In the genomic region with DNA sequence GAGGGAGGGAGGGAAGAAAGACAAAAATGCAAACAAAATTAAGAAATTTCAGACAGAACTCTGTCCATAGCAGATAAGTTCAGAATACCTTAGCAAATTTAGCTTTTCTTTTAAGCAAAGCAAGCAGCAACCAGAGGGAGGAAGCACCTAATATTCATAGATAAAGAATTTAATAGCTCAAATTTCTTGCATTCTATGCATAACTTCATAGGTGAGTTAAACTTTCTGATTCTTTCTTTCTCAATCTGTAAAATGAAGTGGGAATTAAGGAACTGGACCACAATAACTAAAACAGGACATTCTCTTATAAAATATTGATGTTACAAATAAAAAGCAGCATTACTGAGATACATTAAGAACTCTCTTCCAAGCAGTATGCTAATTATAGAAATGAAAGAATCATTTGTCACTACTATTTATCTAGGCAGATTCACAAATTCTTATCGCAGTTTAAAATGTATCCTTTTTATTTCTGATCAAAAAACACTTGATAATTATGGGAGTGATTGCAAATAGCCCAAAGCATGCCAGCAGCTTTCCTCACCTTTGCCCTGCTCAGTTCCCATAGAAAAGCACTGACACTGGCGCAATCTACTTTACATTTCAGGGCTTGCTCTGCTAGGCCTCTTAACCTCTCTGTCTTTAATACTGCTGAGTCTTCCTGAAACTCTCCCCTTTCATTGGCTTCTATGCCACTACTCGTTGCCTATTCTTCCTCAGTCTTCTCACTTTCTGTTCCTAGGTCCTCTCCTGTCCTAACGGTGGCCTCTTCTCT, we compare ENCODE assay signal across 23 cellular contexts.
DNase-seq lines count a peak whose midpoint lies in the region; ATAC-seq and TF ChIP-seq lines count a peak whose summit lies in the region.
"Had no signal": no experiment of that assay in that cellular context is flagged by ENCODE, and none has a peak within 500 bp of the region (broad histone marks: within the 10 kb centered on the region; RNA-seq: fewer than 3 reads in every experiment).

No MANE protein-coding gene starts in this region.

- H3F3A ChIP-seq in GM23338 (replicated peaks; ENCODE audit: low read depth): no peaks in the 10 kb centered on the region

- H3K27me3 ChIP-seq in GM23338 (ENCODE audit: insufficient read depth): no peaks in the 10 kb centered on the region

- no peak overlapping the region for H3K27ac ChIP-seq in GM23338 (ENCODE audit: low read depth)
- H3K27ac ChIP-seq: KMS-11 had no signal

- DNase-seq in AG08395 (ENCODE audit: low spot score) (peak; percentile 10), HCEC 1CT (peak; percentile 27), cardiac fibroblast (ENCODE audit: low read depth in 2 of 2) (peak; percentile 23 to 36), omental fat pad (ENCODE audit: low spot score) (no peak), GM23338 (ENCODE audit: low spot score) (no peak)
- DNase-seq in stimulated activated CD4-positive, alpha-beta T cell treated with anti-CD3 and anti-CD28 coated beads, Interleukin-2, amount 100 ng/mL, for 24 hours: no peak
- no peak for DNase-seq in stimulated activated CD8-positive, alpha-beta memory T cell treated with anti-CD3 and anti-CD28 coated beads, Interleukin-4, amount 100 ng/mL, for 48 hours
- DNase-seq in activated CD4-positive, alpha-beta T cell treated with anti-CD3 and anti-CD28 coated beads for 1 hour: no peak
- DNase-seq: AML-193, DND-41, GDM1, GOT3, NCI-H1417, NCI-H187 treated with DMSO at 0.1 percent for 48 hours, NCI-H2227 treated with DMSO at 0.1 percent for 48 hours, NCI-H524, NCI-H82, OCI-M1, SHP77 treated with DMSO at 0.1 percent for 48 hours, SK-N-SH had no signal

- H3K36me3 Mint-ChIP-seq in GM23338 (ENCODE audit: low read depth): no peaks in the 10 kb centered on the region; the same call in 2 of the 3 replicates
- H3K36me3 Mint-ChIP-seq: CD14-positive monocyte had no signal

- no peak overlapping the region for H2AFZ ChIP-seq in GM23338

- peak; percentile 49 for ATAC-seq in omental fat pad (ENCODE audit: low FRiP score)
- no peak for ATAC-seq in GM23338
- ATAC-seq: A549 had no signal

- peaks cover 4% of the 10 kb centered on the region for H3K4me1 Mint-ChIP-seq in GM23338
- H3K4me1 Mint-ChIP-seq: CD14-positive monocyte had no signal

- no peaks in the 10 kb centered on the region for H3K9me3 Mint-ChIP-seq in GM23338

- no peak overlapping the region for H3K4me2 ChIP-seq in GM23338
- H3K4me2 ChIP-seq: A549, KMS-11, SK-N-SH had no signal

- H3K4me3 Mint-ChIP-seq in GM23338: no peak overlapping the region
- H3K4me3 Mint-ChIP-seq: CD14-positive monocyte had no signal

- H3K9me2 ChIP-seq in GM23338 (ENCODE audit: insufficient read depth): 0 out of 2 replicates have a peak, but pooled peaks cover 15% of the 10 kb centered on the region
- H3K9me2 ChIP-seq: SK-N-SH had no signal

- no peaks in the 10 kb centered on the region for H3K27me3 Mint-ChIP-seq in GM23338 (ENCODE audit: insufficient read depth, low read depth, poor library complexity)

- peaks cover 10% of the 10 kb centered on the region for H3K4me1 ChIP-seq in GM23338 (ENCODE audit: insufficient read depth)

- H3K79me2 ChIP-seq in GM23338 (replicated peaks; ENCODE audit: insufficient read depth): no peaks in the 10 kb centered on the region

- H4K20me1 ChIP-seq in GM23338 (replicated peaks; ENCODE audit: insufficient read depth): no peaks in the 10 kb centered on the region

- 0 out of 2 replicates have a peak, but pooled peaks cover 4% of the 10 kb centered on the region for H3K36me3 ChIP-seq in GM23338 (ENCODE audit: insufficient read depth)

- H3K4me3 ChIP-seq in cardiac fibroblast (replicated peaks in 1 of 2; ENCODE audit: low read depth in 2 of 2, low read length in 2 of 2) (no peak overlapping the region), GM23338 (no peak overlapping the region)
- H3K4me3 ChIP-seq: A549 had no signal

- H3K27ac Mint-ChIP-seq in GM23338: no peak overlapping the region
- H3K27ac Mint-ChIP-seq: CD14-positive monocyte had no signal

- TF ChIP-seq CTCF in cardiac fibroblast (IDR thresholded peaks at IDR 0.05; ENCODE audit: low read depth, low read length): no peak
- no peak for TF ChIP-seq CTCF in omental fat pad (IDR thresholded peaks at IDR 0.05)
- no peak for TF ChIP-seq CTCF in GM23338 (conservative IDR thresholded peaks at IDR 0.05; ENCODE audit: low read depth in 2 of 2)

TF ChIP-seq in GM23338, 12 proteins besides CTCF, POLR2A, EP300 and RAD21 (continues in another document):
- no peak for TF ChIP-seq ZNF114 (CRISPR knock-in tag; IDR thresholded peaks at IDR 0.05)
- TF ChIP-seq ZNF331 (CRISPR knock-in tag; IDR thresholded peaks at IDR 0.05; ENCODE audit: low read depth): no peak
- TF ChIP-seq, protein P1, sequence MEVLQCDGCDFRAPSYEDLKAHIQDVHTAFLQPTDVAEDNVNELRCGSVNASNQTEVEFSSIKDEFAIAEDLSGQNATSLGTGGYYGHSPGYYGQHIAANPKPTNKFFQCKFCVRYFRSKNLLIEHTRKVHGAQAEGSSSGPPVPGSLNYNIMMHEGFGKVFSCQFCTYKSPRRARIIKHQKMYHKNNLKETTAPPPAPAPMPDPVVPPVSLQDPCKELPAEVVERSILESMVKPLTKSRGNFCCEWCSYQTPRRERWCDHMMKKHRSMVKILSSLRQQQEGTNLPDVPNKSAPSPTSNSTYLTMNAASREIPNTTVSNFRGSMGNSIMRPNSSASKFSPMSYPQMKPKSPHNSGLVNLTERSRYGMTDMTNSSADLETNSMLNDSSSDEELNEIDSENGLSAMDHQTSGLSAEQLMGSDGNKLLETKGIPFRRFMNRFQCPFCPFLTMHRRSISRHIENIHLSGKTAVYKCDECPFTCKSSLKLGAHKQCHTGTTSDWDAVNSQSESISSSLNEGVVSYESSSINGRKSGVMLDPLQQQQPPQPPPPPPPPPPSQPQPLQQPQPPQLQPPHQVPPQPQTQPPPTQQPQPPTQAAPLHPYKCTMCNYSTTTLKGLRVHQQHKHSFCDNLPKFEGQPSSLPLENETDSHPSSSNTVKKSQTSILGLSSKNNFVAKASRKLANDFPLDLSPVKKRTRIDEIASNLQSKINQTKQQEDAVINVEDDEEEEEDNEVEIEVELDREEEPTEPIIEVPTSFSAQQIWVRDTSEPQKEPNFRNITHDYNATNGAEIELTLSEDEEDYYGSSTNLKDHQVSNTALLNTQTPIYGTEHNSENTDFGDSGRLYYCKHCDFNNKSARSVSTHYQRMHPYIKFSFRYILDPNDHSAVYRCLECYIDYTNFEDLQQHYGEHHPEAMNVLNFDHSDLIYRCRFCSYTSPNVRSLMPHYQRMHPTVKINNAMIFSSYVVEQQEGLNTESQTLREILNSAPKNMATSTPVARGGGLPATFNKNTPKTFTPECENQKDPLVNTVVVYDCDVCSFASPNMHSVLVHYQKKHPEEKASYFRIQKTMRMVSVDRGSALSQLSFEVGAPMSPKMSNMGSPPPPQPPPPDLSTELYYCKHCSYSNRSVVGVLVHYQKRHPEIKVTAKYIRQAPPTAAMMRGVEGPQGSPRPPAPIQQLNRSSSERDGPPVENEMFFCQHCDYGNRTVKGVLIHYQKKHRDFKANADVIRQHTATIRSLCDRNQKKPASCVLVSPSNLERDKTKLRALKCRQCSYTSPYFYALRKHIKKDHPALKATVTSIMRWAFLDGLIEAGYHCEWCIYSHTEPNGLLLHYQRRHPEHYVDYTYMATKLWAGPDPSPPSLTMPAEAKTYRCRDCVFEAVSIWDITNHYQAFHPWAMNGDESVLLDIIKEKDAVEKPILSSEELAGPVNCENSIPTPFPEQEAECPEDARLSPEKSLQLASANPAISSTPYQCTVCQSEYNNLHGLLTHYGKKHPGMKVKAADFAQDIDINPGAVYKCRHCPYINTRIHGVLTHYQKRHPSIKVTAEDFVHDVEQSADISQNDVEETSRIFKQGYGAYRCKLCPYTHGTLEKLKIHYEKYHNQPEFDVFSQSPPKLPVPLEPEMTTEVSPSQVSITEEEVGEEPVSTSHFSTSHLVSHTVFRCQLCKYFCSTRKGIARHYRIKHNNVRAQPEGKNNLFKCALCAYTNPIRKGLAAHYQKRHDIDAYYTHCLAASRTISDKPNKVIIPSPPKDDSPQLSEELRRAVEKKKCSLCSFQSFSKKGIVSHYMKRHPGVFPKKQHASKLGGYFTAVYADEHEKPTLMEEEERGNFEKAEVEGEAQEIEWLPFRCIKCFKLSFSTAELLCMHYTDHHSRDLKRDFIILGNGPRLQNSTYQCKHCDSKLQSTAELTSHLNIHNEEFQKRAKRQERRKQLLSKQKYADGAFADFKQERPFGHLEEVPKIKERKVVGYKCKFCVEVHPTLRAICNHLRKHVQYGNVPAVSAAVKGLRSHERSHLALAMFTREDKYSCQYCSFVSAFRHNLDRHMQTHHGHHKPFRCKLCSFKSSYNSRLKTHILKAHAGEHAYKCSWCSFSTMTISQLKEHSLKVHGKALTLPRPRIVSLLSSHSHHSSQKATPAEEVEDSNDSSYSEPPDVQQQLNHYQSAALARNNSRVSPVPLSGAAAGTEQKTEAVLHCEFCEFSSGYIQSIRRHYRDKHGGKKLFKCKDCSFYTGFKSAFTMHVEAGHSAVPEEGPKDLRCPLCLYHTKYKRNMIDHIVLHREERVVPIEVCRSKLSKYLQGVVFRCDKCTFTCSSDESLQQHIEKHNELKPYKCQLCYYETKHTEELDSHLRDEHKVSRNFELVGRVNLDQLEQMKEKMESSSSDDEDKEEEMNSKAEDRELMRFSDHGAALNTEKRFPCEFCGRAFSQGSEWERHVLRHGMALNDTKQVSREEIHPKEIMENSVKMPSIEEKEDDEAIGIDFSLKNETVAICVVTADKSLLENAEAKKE (CRISPR knock-in tag; IDR thresholded peaks at IDR 0.05): no peak
- TF ChIP-seq EZH2phosphoT487 (IDR thresholded peaks at IDR 0.05; ENCODE audit: unreplicated experiment): no peak
- TF ChIP-seq NANOG (IDR thresholded peaks at IDR 0.05; ENCODE audit: borderline replicate concordance): no peak

Comparison
In these comparisons a context has a peak if more than half of its experiments do, and no peak if none do; other contexts are left out.
1. DNase-seq: peak in AG08395 (single experiment), HCEC 1CT (single experiment) and cardiac fibroblast (2 of 2); none in omental fat pad (single experiment), GM23338 (single experiment), stimulated activated CD4-positive, alpha-beta T cell treated with anti-CD3 and anti-CD28 coated beads, Interleukin-2, amount 100 ng/mL, for 24 hours (0 of 2), stimulated activated CD8-positive, alpha-beta memory T cell treated with anti-CD3 and anti-CD28 coated beads, Interleukin-4, amount 100 ng/mL, for 48 hours (single experiment) and activated CD4-positive, alpha-beta T cell treated with anti-CD3 and anti-CD28 coated beads for 1 hour (single experiment).